Comparison of ENCODE assay signal across 18 cellular contexts in the genomic region with DNA sequence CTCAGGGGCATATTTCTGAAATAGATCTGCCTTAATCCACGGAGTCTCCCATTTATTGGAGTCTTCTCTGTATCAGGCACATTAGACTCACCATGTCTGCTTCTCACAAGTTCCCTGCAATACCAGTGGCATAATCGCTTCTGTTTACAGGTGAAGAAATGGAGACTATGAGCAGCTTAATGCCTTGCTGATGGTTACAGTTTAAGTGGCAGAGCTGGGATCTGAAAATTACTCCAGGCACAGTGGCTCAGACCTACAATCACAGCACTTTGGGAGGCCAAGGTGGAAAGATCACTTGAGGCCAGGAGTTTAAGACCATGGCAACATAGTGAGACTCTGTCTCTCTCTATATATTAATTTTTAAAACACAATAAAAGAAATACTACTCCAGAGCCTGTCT. TPM values are rescaled to one million over a fixed set of nuclear protein-coding genes. Genes with fewer than 3 reads are reported as not detected.
DNase-seq lines count a peak whose midpoint lies in the region; ATAC-seq and TF ChIP-seq lines count a peak whose summit lies in the region.
"Had no signal": no experiment of that assay in that cellular context is flagged by ENCODE, and none has a peak within 500 bp of the region (broad histone marks: within the 10 kb centered on the region; RNA-seq: fewer than 3 reads in every experiment).

No MANE protein-coding gene starts in this region.

- H3K27me3 Mint-ChIP-seq in activated naive CD8-positive, alpha-beta T cell treated with anti-CD3 and anti-CD28 coated beads for 36 hours = no peaks in the 10 kb centered on the region

- peak overlapping the region; percentile 39 for H3K4me3 ChIP-seq in HUES64 (ENCODE audit: low read length)
- H3K4me3 ChIP-seq in spleen = no peak overlapping the region
- H3K4me3 ChIP-seq: MG63, PC-9 had no signal

- peak overlapping the region; percentile 42 for H3K4me3 Mint-ChIP-seq in activated naive CD8-positive, alpha-beta T cell treated with anti-CD3 and anti-CD28 coated beads for 36 hours

- H3K27ac ChIP-seq in HUES64 (ENCODE audit: low read depth, low read length) (peak overlapping the region; percentile 94), spleen (peak overlapping the region in 5 of 8 donors; percentile 40 to 78 (median 56))
- H3K27ac ChIP-seq: brain microvascular endothelial cell, PC-9 had no signal

- no peak for DNase-seq in activated naive CD8-positive, alpha-beta T cell treated with anti-CD3 and anti-CD28 coated beads for 36 hours
- peak; percentile 5 for DNase-seq in kidney tubule cell (ENCODE audit: low spot score)
- DNase-seq in spleen = no peak
- DNase-seq in effector CD4-positive, alpha-beta T cell = no peak
- no peak for DNase-seq in NOMO-1 treated with DMSO at 0.1 percent for 48 hours (lab: John Stamatoyannopoulos, UW; ENCODE audit: unreplicated experiment)
- DNase-seq: DND-41; effector CD8-positive, alpha-beta T cell; left ventricle myocardium superior; MG63; NCI-H187; NCI-H524; PC-9; stimulated activated CD4-positive, alpha-beta T cell treated with anti-CD3 and anti-CD28 coated beads, Interleukin-15, amount 100 ng/mL, for 24 hours had no signal

- peaks cover 64% of the 10 kb centered on the region for H3K4me1 ChIP-seq in HUES64 (ENCODE audit: insufficient read depth, low read length)
- peaks cover 0 to 34% (median 8%) of the 10 kb centered on the region in 6 donors for H3K4me1 ChIP-seq in spleen

- H3K27ac Mint-ChIP-seq in activated naive CD8-positive, alpha-beta T cell treated with anti-CD3 and anti-CD28 coated beads for 36 hours = peak overlapping the region; percentile 36
- H3K27ac Mint-ChIP-seq: activated T-helper 2 cell treated with anti-CD3 and anti-CD28 coated beads, Interferon-gamma antibody, Interleukin-2, Interleukin-4, amounts not matched to agents 10 μg/mL and 5 μg/mL and 100 μg/mL, durations not matched to agents 14 hours and 24 hours and 36 hours; CD14-positive monocyte had no signal

- H3K4me1 Mint-ChIP-seq in activated naive CD8-positive, alpha-beta T cell treated with anti-CD3 and anti-CD28 coated beads for 36 hours = peaks cover 24% of the 10 kb centered on the region
- H3K4me1 Mint-ChIP-seq: CD14-positive monocyte had no signal

- TF ChIP-seq CTCF in spleen (IDR thresholded peaks at IDR 0.05 in 8 of 11, conservative IDR thresholded peaks at IDR 0.05 in 3 of 11) = no peak

- no peaks in the 10 kb centered on the region for H3K36me3 Mint-ChIP-seq in activated naive CD8-positive, alpha-beta T cell treated with anti-CD3 and anti-CD28 coated beads for 36 hours
- H3K36me3 Mint-ChIP-seq: CD14-positive monocyte had no signal

- no peak for TF ChIP-seq POLR2A in spleen (IDR thresholded peaks at IDR 0.05)

- ATAC-seq in GM18907 (IDR thresholded peaks at IDR 0.05; ENCODE audit: unreplicated experiment) = no peak

- intact Hi-C loops in spleen (cut with DNase I; ENCODE audit: low total_unique reads) = no loop called here

- H3K36me3 ChIP-seq in HUES64 (ENCODE audit: insufficient read depth, low read length) (no peaks in the 10 kb centered on the region), spleen (no peaks in the 10 kb centered on the region)
- H3K36me3 ChIP-seq: brain microvascular endothelial cell, MG63 had no signal

- H3K27me3 ChIP-seq in HUES64 (ENCODE audit: insufficient read depth, low read length) (no peaks in the 10 kb centered on the region), spleen (replicated peaks in 1 of 7) (peaks cover 0 to 29% (median 0%) of the 10 kb centered on the region in 7 donors)
- H3K27me3 ChIP-seq: brain microvascular endothelial cell, MG63 had no signal

- WGBS in HUES64 = 40% methylated on average over 2 of the region's 2 CpGs
- WGBS in spleen, 5 donors = 73 to 85% (median 80%) methylated on average over 2 of the region's 2 CpGs

- peak overlapping the region; percentile 55; the same call in 1 of the 2 replicates for H3K9ac ChIP-seq in HUES64 (ENCODE audit: low read depth, low read length)

- no peaks in the 10 kb centered on the region for H3K9me3 ChIP-seq in HUES64 (ENCODE audit: insufficient read depth, low read depth, low read length)
- no peaks in the 10 kb centered on the region for H3K9me3 ChIP-seq in spleen
- H3K9me3 ChIP-seq: MG63 had no signal

- no peaks in the 10 kb centered on the region for H3K9me3 Mint-ChIP-seq in activated naive CD8-positive, alpha-beta T cell treated with anti-CD3 and anti-CD28 coated beads for 36 hours
- H3K9me3 Mint-ChIP-seq: activated T-helper 2 cell treated with anti-CD3 and anti-CD28 coated beads, Interferon-gamma antibody, Interleukin-2, Interleukin-4, amounts not matched to agents 10 μg/mL and 5 μg/mL and 100 μg/mL, durations not matched to agents 14 hours and 24 hours and 36 hours; CD14-positive monocyte had no signal

RNA-seq across cellular contexts. Expression of gene RIC8B, which starts 7.3 kb away (rescaled TPM):
- 16.8 TPM for polyA plus RNA-seq in HUES64 (2013, experiment 1 of 2)
- polyA plus RNA-seq in HUES64 (2013, experiment 2 of 2) = 16.0 TPM
- 1 to 10 TPM; 8.7 to 9.1 TPM for total RNA-seq in activated naive CD8-positive, alpha-beta T cell treated with anti-CD3 and anti-CD28 coated beads for 36 hours
- 10 to 100 TPM in 6 of 7 donors, 1 to 10 TPM in 1; 7.9 to 21.3 (median 17.9) TPM for total RNA-seq in spleen
- polyA plus RNA-seq in spleen = 1 to 10 TPM; 1.9 to 3.9 (median 2.4) TPM
